In the genomic region with DNA sequence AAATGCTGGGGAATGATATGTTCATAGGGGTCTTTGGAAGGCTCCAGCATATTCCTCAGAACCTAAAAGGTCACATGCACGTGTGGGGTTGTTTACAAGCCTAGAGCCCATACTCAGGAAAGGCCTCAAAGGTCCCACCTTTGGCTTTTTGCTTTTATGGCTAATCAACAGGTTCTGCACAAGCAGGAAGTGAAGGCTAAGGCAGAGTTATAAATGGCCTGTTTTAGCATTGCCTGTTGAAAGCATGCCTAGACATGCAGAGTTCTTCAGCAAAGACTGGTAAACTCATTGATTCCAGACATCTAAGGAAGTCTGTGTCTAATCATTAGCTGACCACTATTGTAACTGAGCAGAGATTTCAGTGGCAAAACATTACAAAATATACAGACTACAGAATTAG, we compare ENCODE assay signal across 25 cellular contexts.
"Had no signal": no experiment of that assay in that cellular context is flagged by ENCODE, and none has a peak within 500 bp of the region (broad histone marks: within the 10 kb centered on the region; RNA-seq: fewer than 3 reads in every experiment).

No MANE protein-coding gene starts in this region.

- H3K27ac Mint-ChIP-seq: immature natural killer cell; mesothelial cell of epicardium; naive B cell; stimulated activated naive CD8-positive, alpha-beta T cell treated with anti-CD3 and anti-CD28 coated beads, Interleukin-15, amount 100 ng/mL, for 72 hours had no signal

- H3K9me3 ChIP-seq: neutrophil, pancreas, upper lobe of right lung had no signal

- H3K4me1 ChIP-seq: pancreas, transverse colon, upper lobe of right lung, uterus had no signal

- H3K36me3 ChIP-seq: lower lobe of right lung, neutrophil, pancreas, suprapubic skin, transverse colon, upper lobe of right lung, uterus had no signal

- H3K27ac ChIP-seq: dorsolateral prefrontal cortex, lower lobe of right lung, neutrophil, pancreas, suprapubic skin, transverse colon, upper lobe of right lung, uterus had no signal

- H3K4me3 ChIP-seq: dorsolateral prefrontal cortex, lower lobe of right lung, mucosa of descending colon, pancreas, suprapubic skin, transverse colon, upper lobe of right lung, uterus had no signal

- H3K27me3 ChIP-seq: dorsolateral prefrontal cortex, neutrophil, pancreas, suprapubic skin, transverse colon, upper lobe of right lung, uterus had no signal

- DNase-seq: dorsolateral prefrontal cortex; effector CD4-positive, alpha-beta T cell; hypothalamus; immature natural killer cell; islet precursor cell; left ventricle myocardium superior; lower lobe of right lung; mesenchymal stem cell; mucosa of descending colon; naive B cell; pancreas; stimulated activated CD8-positive, alpha-beta memory T cell treated with anti-CD3 and anti-CD28 coated beads, Interleukin-4, amount 100 ng/mL, for 48 hours; stimulated activated naive CD4-positive, alpha-beta T cell; stimulated activated naive CD8-positive, alpha-beta T cell treated with anti-CD3 and anti-CD28 coated beads, Interleukin-15, amount 100 ng/mL, for 72 hours; transverse colon; upper lobe of right lung; uterus had no signal

- H3K4me3 Mint-ChIP-seq: immature natural killer cell; mesothelial cell of epicardium; naive B cell; natural killer cell treated with Interleukin-12 subunit alpha and Interleukin-12 subunit beta and Interleukin-15 and Interleukin-18, amount 100 ng/mL, for 72 hours; neural crest cell; stimulated activated naive CD8-positive, alpha-beta T cell treated with anti-CD3 and anti-CD28 coated beads, Interleukin-15, amount 100 ng/mL, for 72 hours had no signal

- ATAC-seq: left ventricle myocardium superior; lower lobe of right lung; mucosa of descending colon; natural killer cell treated with Interleukin-12 subunit alpha and Interleukin-12 subunit beta and Interleukin-15 and Interleukin-18, amount 100 ng/mL, for 72 hours; pancreas; sciatic nerve; stimulated activated naive CD8-positive, alpha-beta T cell treated with anti-CD3 and anti-CD28 coated beads, Interleukin-15, amount 100 ng/mL, for 72 hours; upper lobe of right lung had no signal

- H3K27me3 Mint-ChIP-seq: naive B cell had no signal

- FAIRE-seq: colon, endothelial cell of umbilical vein, pancreas had no signal
